ENCODE assay signal across 27 cellular contexts in the genomic region with DNA sequence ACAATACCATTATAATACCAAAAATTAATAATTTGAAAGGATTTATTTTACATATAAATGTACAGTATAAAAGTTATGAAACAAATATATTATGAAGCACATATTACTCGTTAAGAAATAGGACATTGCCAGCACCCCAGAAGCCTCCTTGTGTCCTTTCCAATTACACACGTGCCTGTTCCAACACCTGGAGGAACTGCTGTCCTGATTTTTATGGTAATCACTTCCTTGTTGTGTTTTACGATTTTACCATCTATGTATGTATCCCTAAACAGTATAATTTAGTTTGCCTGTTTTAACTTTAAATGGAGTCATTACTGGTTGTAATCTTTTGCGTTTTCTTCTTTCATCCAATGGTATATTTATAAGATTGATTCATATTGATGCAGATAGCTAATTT.
A peak's percentile ranks its signal among the peaks of the same experiment; 100 is the strongest.
DNase-seq lines count a peak whose midpoint lies in the region; ATAC-seq and TF ChIP-seq lines count a peak whose summit lies in the region.
"Had no signal": no experiment of that assay in that cellular context is flagged by ENCODE, and none has a peak within 500 bp of the region (broad histone marks: within the 10 kb centered on the region; RNA-seq: fewer than 3 reads in every experiment).

No MANE protein-coding gene starts in this region.

- no peak overlapping the region for H3K4me3 Mint-ChIP-seq in activated CD8-positive, alpha-beta T cell treated with anti-CD3 and anti-CD28 coated beads for 36 hours
- H3K4me3 Mint-ChIP-seq in activated CD8-positive, alpha-beta T cell treated with anti-CD3 and anti-CD28 coated beads, Interleukin-2, amount 10 ng/mL, durations not matched to agents 7 days and 5 days = no peak overlapping the region
- no peak overlapping the region for H3K4me3 Mint-ChIP-seq in CD8-positive, alpha-beta T cell
- no peak overlapping the region for H3K4me3 Mint-ChIP-seq in chondrocyte (ENCODE audit: unreplicated experiment)
- peak overlapping the region; percentile 5 for H3K4me3 Mint-ChIP-seq in natural killer cell treated with Interleukin-12 subunit alpha and Interleukin-12 subunit beta and Interleukin-15 and Interleukin-18, amount 100 ng/mL, for 72 hours
- H3K4me3 Mint-ChIP-seq: neural progenitor cell had no signal

- peaks cover 7% of the 10 kb centered on the region for H3K9me3 Mint-ChIP-seq in activated CD8-positive, alpha-beta T cell treated with anti-CD3 and anti-CD28 coated beads for 36 hours
- H3K9me3 Mint-ChIP-seq in activated CD8-positive, alpha-beta T cell treated with anti-CD3 and anti-CD28 coated beads, Interleukin-2, amount 10 ng/mL, durations not matched to agents 7 days and 5 days (ENCODE audit: insufficient read depth) = no peaks in the 10 kb centered on the region
- peaks cover 2% of the 10 kb centered on the region for H3K9me3 Mint-ChIP-seq in CD8-positive, alpha-beta T cell
- peaks cover 6% of the 10 kb centered on the region for H3K9me3 Mint-ChIP-seq in chondrocyte (ENCODE audit: low read depth)
- no peaks in the 10 kb centered on the region for H3K9me3 Mint-ChIP-seq in natural killer cell treated with Interleukin-12 subunit alpha and Interleukin-12 subunit beta and Interleukin-15 and Interleukin-18, amount 100 ng/mL, for 72 hours

- H2AFZ ChIP-seq in PC-3 (ENCODE audit: low read length) = no peak overlapping the region
- H2AFZ ChIP-seq: hepatocyte, neural progenitor cell had no signal

- POLR2A ChIA-PET in activated CD8-positive, alpha-beta T cell treated with anti-CD3 and anti-CD28 coated beads for 36 hours (lab: Charles Lee) = interaction anchor here (0.6 to 1.3 kb wide), 2 partner anchors 9 to 11 kb away, joined by 3 to 4 read pairs; no protein-coding TSS in a partner anchor
- POLR2A ChIA-PET in activated CD8-positive, alpha-beta T cell treated with anti-CD3 and anti-CD28 coated beads, Interleukin-2, amount 10 ng/mL, durations not matched to agents 7 days and 5 days (lab: Charles Lee) = interaction anchor here (1.0 kb wide), 1 partner anchor 13 kb away, joined by 3 read pairs; no protein-coding TSS in a partner anchor
- POLR2A ChIA-PET in CD8-positive, alpha-beta T cell (lab: Charles Lee) = interaction anchor here (0.9 to 2.0 kb wide), 3 partner anchors 9 to 97 kb away, joined by 3 to 10 read pairs (median 3); no protein-coding TSS in a partner anchor
- POLR2A ChIA-PET in PC-3 (lab: Charles Lee; ENCODE audit: unreplicated experiment) = no interaction called here

- ATAC-seq in activated CD8-positive, alpha-beta T cell treated with anti-CD3 and anti-CD28 coated beads for 36 hours = no peak
- ATAC-seq in activated CD8-positive, alpha-beta T cell treated with anti-CD3 and anti-CD28 coated beads, Interleukin-2, amount 10 ng/mL, durations not matched to agents 7 days and 5 days = no peak
- ATAC-seq in CD8-positive, alpha-beta T cell = no peak
- no peak for ATAC-seq in natural killer cell treated with Interleukin-12 subunit alpha and Interleukin-12 subunit beta and Interleukin-15 and Interleukin-18, amount 100 ng/mL, for 72 hours
- ATAC-seq in PC-3 = no peak
- no peak for ATAC-seq in upper lobe of right lung
- ATAC-seq: body of pancreas, gastrocnemius medialis, right cardiac atrium had no signal

- CTCF ChIA-PET in activated CD8-positive, alpha-beta T cell treated with anti-CD3 and anti-CD28 coated beads for 36 hours (lab: Charles Lee) = interaction anchor here (0.7 to 1.7 kb wide), 4 partner anchors 13 to 104 kb away, joined by 3 to 6 read pairs (median 4); no protein-coding TSS in a partner anchor
- CTCF ChIA-PET in activated CD8-positive, alpha-beta T cell treated with anti-CD3 and anti-CD28 coated beads, Interleukin-2, amount 10 ng/mL, durations not matched to agents 7 days and 5 days (lab: Charles Lee) = interaction anchor here (1.0 kb wide), 1 partner anchor 10 kb away, joined by 3 read pairs; no protein-coding TSS in a partner anchor
- CTCF ChIA-PET in CD8-positive, alpha-beta T cell (lab: Charles Lee) = interaction anchor here (1.1 to 1.4 kb wide), 3 partner anchors 9 to 156 kb away, joined by 3 to 8 read pairs (median 3); no protein-coding TSS in a partner anchor
- CTCF ChIA-PET in PC-3 (lab: Charles Lee) = no interaction called here

- H3K4me1 ChIP-seq in CD8-positive, alpha-beta T cell (ENCODE audit: insufficient read depth, low read length) = peaks cover 89% of the 10 kb centered on the region
- H3K4me1 ChIP-seq in PC-3 (ENCODE audit: insufficient read depth, low read length) (no peaks in the 10 kb centered on the region), upper lobe of right lung (peaks cover 1% of the 10 kb centered on the region)
- H3K4me1 ChIP-seq: A549, adrenal gland, gastrocnemius medialis, vagina had no signal

- no peaks in the 10 kb centered on the region for H4K20me1 ChIP-seq in PC-3 (ENCODE audit: low read length)

- H3K9ac ChIP-seq in PC-3 (ENCODE audit: low read length) = no peak overlapping the region
- H3K9ac ChIP-seq: neural progenitor cell had no signal

- no peaks in the 10 kb centered on the region for H3K27me3 Mint-ChIP-seq in activated CD8-positive, alpha-beta T cell treated with anti-CD3 and anti-CD28 coated beads for 36 hours
- no peaks in the 10 kb centered on the region for H3K27me3 Mint-ChIP-seq in activated CD8-positive, alpha-beta T cell treated with anti-CD3 and anti-CD28 coated beads, Interleukin-2, amount 10 ng/mL, durations not matched to agents 7 days and 5 days (ENCODE audit: low read depth)
- H3K27me3 Mint-ChIP-seq in CD8-positive, alpha-beta T cell (ENCODE audit: low read depth) = no peaks in the 10 kb centered on the region
- no peaks in the 10 kb centered on the region for H3K27me3 Mint-ChIP-seq in chondrocyte (ENCODE audit: low read depth)
- H3K27me3 Mint-ChIP-seq in natural killer cell treated with Interleukin-12 subunit alpha and Interleukin-12 subunit beta and Interleukin-15 and Interleukin-18, amount 100 ng/mL, for 72 hours = no peaks in the 10 kb centered on the region

- H3F3A ChIP-seq in PC-3 (ENCODE audit: low read length, unreplicated experiment) = no peaks in the 10 kb centered on the region

- peak overlapping the region; percentile 76 for H3K27ac Mint-ChIP-seq in activated CD8-positive, alpha-beta T cell treated with anti-CD3 and anti-CD28 coated beads for 36 hours
- no peak overlapping the region for H3K27ac Mint-ChIP-seq in activated CD8-positive, alpha-beta T cell treated with anti-CD3 and anti-CD28 coated beads, Interleukin-2, amount 10 ng/mL, durations not matched to agents 7 days and 5 days
- peak overlapping the region; percentile 52 for H3K27ac Mint-ChIP-seq in CD8-positive, alpha-beta T cell
- peak overlapping the region; percentile 25 for H3K27ac Mint-ChIP-seq in chondrocyte (ENCODE audit: unreplicated experiment)
- peak overlapping the region; percentile 65 to 66 for H3K27ac Mint-ChIP-seq in natural killer cell treated with Interleukin-12 subunit alpha and Interleukin-12 subunit beta and Interleukin-15 and Interleukin-18, amount 100 ng/mL, for 72 hours
- H3K27ac Mint-ChIP-seq: neural progenitor cell had no signal

- no peak overlapping the region for H3K4me3 ChIP-seq in CD8-positive, alpha-beta T cell (ENCODE audit: low read depth, low read length)
- H3K4me3 ChIP-seq in PC-3 (ENCODE audit: low read length) (no peak overlapping the region), upper lobe of right lung (no peak overlapping the region)
- H3K4me3 ChIP-seq: A549, adrenal gland, body of pancreas, gastrocnemius medialis, HAP-1, hepatocyte, lung, neural progenitor cell, smooth muscle cell, thyroid gland, vagina had no signal

- TF ChIP-seq CTCF in activated CD8-positive, alpha-beta T cell treated with anti-CD3 and anti-CD28 coated beads for 36 hours (IDR thresholded peaks at IDR 0.05) = no peak
- TF ChIP-seq CTCF in CD8-positive, alpha-beta T cell (IDR thresholded peaks at IDR 0.05) = no peak
- no peak for TF ChIP-seq CTCF in chondrocyte (IDR thresholded peaks at IDR 0.05)
- TF ChIP-seq CTCF in PC-3 (conservative IDR thresholded peaks at IDR 0.05; ENCODE audit: low read depth, low read length) = no peak
- no peak for TF ChIP-seq CTCF in upper lobe of right lung (IDR thresholded peaks at IDR 0.05)

- H3K79me2 ChIP-seq in PC-3 (ENCODE audit: low read length) = no peaks in the 10 kb centered on the region

- H3K9me3 ChIP-seq in CD8-positive, alpha-beta T cell (ENCODE audit: low read length) = no peaks in the 10 kb centered on the region
- H3K9me3 ChIP-seq in PC-3 (ENCODE audit: low read length) (no peaks in the 10 kb centered on the region), upper lobe of right lung (peaks cover 4% of the 10 kb centered on the region)
- H3K9me3 ChIP-seq: A549, adrenal gland, body of pancreas, gastrocnemius medialis, HAP-1, thyroid gland, vagina had no signal

- no peaks in the 10 kb centered on the region for H3K27me3 ChIP-seq in CD8-positive, alpha-beta T cell (ENCODE audit: insufficient read depth, low read length)
- H3K27me3 ChIP-seq in PC-3 (ENCODE audit: low read length) = no peaks in the 10 kb centered on the region
- no peaks in the 10 kb centered on the region for H3K27me3 ChIP-seq in upper lobe of right lung
- H3K27me3 ChIP-seq: adrenal gland, body of pancreas, gastrocnemius medialis, hepatocyte, neural progenitor cell, thyroid gland, vagina had no signal

- DNase-seq in activated CD8-positive, alpha-beta T cell treated with anti-CD3 and anti-CD28 coated beads for 36 hours = no peak
- no peak for DNase-seq in activated CD8-positive, alpha-beta T cell treated with anti-CD3 and anti-CD28 coated beads, Interleukin-2, amount 10 ng/mL, durations not matched to agents 7 days and 5 days
- DNase-seq in CD8-positive, alpha-beta T cell = no peak
- DNase-seq in chondrocyte (ENCODE audit: low spot score) = no peak
- no peak for DNase-seq in natural killer cell treated with Interleukin-12 subunit alpha and Interleukin-12 subunit beta and Interleukin-15 and Interleukin-18, amount 100 ng/mL, for 72 hours (ENCODE audit: low spot score)
- DNase-seq in PC-3 = no peak
- DNase-seq in HUDEP-2 (lab: John Stamatoyannopoulos, UW; ENCODE audit: unreplicated experiment in 76 of 76) = no peak
- DNase-seq in upper lobe of right lung = no peak
- DNase-seq: activated CD8-positive, alpha-beta memory T cell treated with anti-CD3 and anti-CD28 coated beads, Interleukin-2, amount 50 U/mL, for 4 hours; activated effector memory CD4-positive, alpha-beta T cell treated with Interleukin-2 at 50 U/mL for 16 hours; adrenal gland; body of pancreas; gastrocnemius medialis; KG1; NCI-H1092 treated with DMSO at 0.1 percent for 48 hours; NCI-H187; NCI-H510A; posterior cingulate gyrus; right cardiac atrium; thyroid gland had no signal

- intact Hi-C loops in activated CD8-positive, alpha-beta T cell treated with anti-CD3 and anti-CD28 coated beads for 36 hours (cut with micrococcal nuclease) = no loop called here
- intact Hi-C loops in CD8-positive, alpha-beta T cell (cut with DNase I, micrococcal nuclease) = loop anchor here in 1 of 2 experiments (1.0 kb wide), 1 partner anchor 10 kb away; no protein-coding TSS in a partner anchor
- intact Hi-C loops in PC-3 (cut with micrococcal nuclease) (no loop called here), upper lobe of right lung (cut with DNase I) (no loop called here)

- H3K4me2 ChIP-seq in PC-3 (ENCODE audit: low read length) = no peak overlapping the region
- H3K4me2 ChIP-seq: A549, hepatocyte, neural progenitor cell, smooth muscle cell had no signal

- H3K9me2 ChIP-seq in PC-3 (replicated peaks; ENCODE audit: low read length) = no peaks in the 10 kb centered on the region

- peaks cover 80% of the 10 kb centered on the region for H3K4me1 Mint-ChIP-seq in activated CD8-positive, alpha-beta T cell treated with anti-CD3 and anti-CD28 coated beads for 36 hours (ENCODE audit: low read depth)
- H3K4me1 Mint-ChIP-seq in activated CD8-positive, alpha-beta T cell treated with anti-CD3 and anti-CD28 coated beads, Interleukin-2, amount 10 ng/mL, durations not matched to agents 7 days and 5 days (ENCODE audit: low read depth) = peaks cover 85% of the 10 kb centered on the region
- peaks cover 87% of the 10 kb centered on the region for H3K4me1 Mint-ChIP-seq in CD8-positive, alpha-beta T cell (ENCODE audit: low read depth)
- peaks cover 16% of the 10 kb centered on the region for H3K4me1 Mint-ChIP-seq in chondrocyte (ENCODE audit: low read depth)
- peaks cover 63 to 81% of the 10 kb centered on the region in 2 donors for H3K4me1 Mint-ChIP-seq in natural killer cell treated with Interleukin-12 subunit alpha and Interleukin-12 subunit beta and Interleukin-15 and Interleukin-18, amount 100 ng/mL, for 72 hours (ENCODE audit: low read depth in 2 of 2)

- H3K27ac ChIP-seq in CD8-positive, alpha-beta T cell (ENCODE audit: low read depth, low read length) = no peak overlapping the region
- H3K27ac ChIP-seq in PC-3 (ENCODE audit: low read length) = no peak overlapping the region
- H3K27ac ChIP-seq in upper lobe of right lung = no peak overlapping the region
- H3K27ac ChIP-seq: A549, adrenal gland, body of pancreas, gastrocnemius medialis, hepatocyte, neural progenitor cell, thyroid gland, vagina had no signal

- BruUV-seq in PC-3 (replicated peaks; lab: Mats Ljungman, UMichigan) = no TSS peak

- peaks cover 3% of the 10 kb centered on the region for H3K36me3 ChIP-seq in CD8-positive, alpha-beta T cell (ENCODE audit: insufficient read depth, low read length)
- H3K36me3 ChIP-seq in PC-3 (ENCODE audit: low read depth, low read length) (no peaks in the 10 kb centered on the region), upper lobe of right lung (no peaks in the 10 kb centered on the region)
- H3K36me3 ChIP-seq: adrenal gland, gastrocnemius medialis, HAP-1, neural progenitor cell, thyroid gland, vagina had no signal

- peaks cover 61% of the 10 kb centered on the region for H3K36me3 Mint-ChIP-seq in activated CD8-positive, alpha-beta T cell treated with anti-CD3 and anti-CD28 coated beads for 36 hours (ENCODE audit: low read depth)
- peaks cover 74% of the 10 kb centered on the region for H3K36me3 Mint-ChIP-seq in activated CD8-positive, alpha-beta T cell treated with anti-CD3 and anti-CD28 coated beads, Interleukin-2, amount 10 ng/mL, durations not matched to agents 7 days and 5 days (ENCODE audit: low read depth)
- H3K36me3 Mint-ChIP-seq in CD8-positive, alpha-beta T cell = peaks cover 65% of the 10 kb centered on the region
- H3K36me3 Mint-ChIP-seq in chondrocyte (ENCODE audit: low read depth) = peaks cover 1% of the 10 kb centered on the region
- peaks cover 28% of the 10 kb centered on the region for H3K36me3 Mint-ChIP-seq in natural killer cell treated with Interleukin-12 subunit alpha and Interleukin-12 subunit beta and Interleukin-15 and Interleukin-18, amount 100 ng/mL, for 72 hours
